15 cellular contexts compared by ENCODE assay signal in genomic region chr13:43191561-43191960, GRCh38.
DNase-seq lines count a peak whose midpoint lies in the region; TF ChIP-seq lines count a peak whose summit lies in the region.
"Had no signal": no experiment of that assay in that cellular context is flagged by ENCODE, and none has a peak within 500 bp of the region (broad histone marks: within the 10 kb centered on the region; RNA-seq: fewer than 3 reads in every experiment).

No MANE protein-coding gene starts in this region.

- peak; percentile 25 for DNase-seq in ELF-1 (ENCODE audit: low read depth, low spot score)
- DNase-seq in SK-MEL-5 (ENCODE audit: low read depth, low spot score) = peak; percentile 10
- peak; percentile 61 for DNase-seq in islet precursor cell
- no peak for DNase-seq in WERI-Rb-1
- no peak for DNase-seq in DMS153 (lab: John Stamatoyannopoulos, UW)
- DNase-seq in NK-92 treated with Interleukin-12 subunit alpha and Interleukin-12 subunit beta, amount 100 ng/mL, for 24 hours (lab: John Stamatoyannopoulos, UW) = no peak
- DNase-seq in T1000 (lab: John Stamatoyannopoulos, UW) = no peak
- DNase-seq: ACHN; BE2C; C1 segment of cervical spinal cord; CD4-positive, CD25-positive, alpha-beta regulatory T cell; CD8-positive, alpha-beta memory T cell; DMS79 treated with DMSO at 0.1 percent for 48 hours; EL; H9 had no signal

- no peaks in the 10 kb centered on the region for H3K36me3 ChIP-seq in WERI-Rb-1
- H3K36me3 ChIP-seq: BE2C had no signal

- no peak overlapping the region for H3K27ac ChIP-seq in WERI-Rb-1

- no peaks in the 10 kb centered on the region for H3K9me3 ChIP-seq in WERI-Rb-1 (ENCODE audit: severe bottlenecking)
- H3K9me3 ChIP-seq: BE2C had no signal

- no peaks in the 10 kb centered on the region for H3K27me3 ChIP-seq in WERI-Rb-1 (ENCODE audit: insufficient read depth, low read depth, severe bottlenecking)
- H3K27me3 ChIP-seq: BE2C had no signal

- no peak overlapping the region for H3K4me3 ChIP-seq in WERI-Rb-1 (ENCODE audit: low read depth, low read length)

- in situ Hi-C loops in SK-MEL-5 (cut with HindIII; ENCODE audit: low pct_unique_long_range_greater_than_20kb, low sequenced_read_pairs) = no loop called here

- no peak for TF ChIP-seq CTCF in WERI-Rb-1 (IDR thresholded peaks at IDR 0.05; ENCODE audit: low read depth, low read length)

Comparison
In these comparisons a context has a peak if more than half of its experiments do, and no peak if none do; other contexts are left out.
1. DNase-seq: peak in ELF-1 (single experiment), SK-MEL-5 (single experiment) and islet precursor cell (single experiment); none in WERI-Rb-1 (single experiment), DMS153 (single experiment), NK-92 treated with Interleukin-12 subunit alpha and Interleukin-12 subunit beta, amount 100 ng/mL, for 24 hours (single experiment) and T1000 (single experiment).